In genomic region chr9:124282442-124283231, GRCh38 we compare ENCODE assay signal across 10 cellular contexts. TPM values are rescaled to one million over a fixed set of nuclear protein-coding genes. Genes with fewer than 3 reads are reported as not detected.
DNase-seq lines count a peak whose midpoint lies in the region; ATAC-seq, FAIRE-seq and TF ChIP-seq lines count a peak whose summit lies in the region.
"Had no signal": no experiment of that assay in that cellular context is flagged by ENCODE, and none has a peak within 500 bp of the region (broad histone marks: within the 10 kb centered on the region; RNA-seq: fewer than 3 reads in every experiment).

No MANE protein-coding gene starts in this region.

- peak overlapping the region; percentile 65 to 95 for H2BK12ac ChIP-seq in mesenchymal stem cell (ENCODE audit: low read length in 2 of 2)

- H3K27me3 ChIP-seq in Panc1 (ENCODE audit: control insufficient read depth, insufficient read depth, low read length) (no peaks in the 10 kb centered on the region), endothelial cell of umbilical vein (ENCODE audit: control insufficient read depth in 2 of 2, insufficient read depth in 2 of 2, low read length in 2 of 2) (no peaks in the 10 kb centered on the region), mesenchymal stem cell (ENCODE audit: control insufficient read depth in 1 of 2, insufficient read depth in 1 of 2, low read length in 2 of 2) (no peaks in the 10 kb centered on the region), thyroid gland (no peaks in the 10 kb centered on the region)

- POLR2A ChIA-PET in Panc1 (lab: Charles Lee) (no interaction called here), endothelial cell of umbilical vein (lab: Charles Lee) (no interaction called here)

- no peak overlapping the region for H3K23ac ChIP-seq in mesenchymal stem cell (ENCODE audit: low read length in 2 of 2)

- BruUV-seq in Panc1 (replicated peaks; lab: Mats Ljungman, UMichigan) = no TSS peak
- no TSS peak for BruUV-seq in endothelial cell of umbilical vein (replicated peaks; lab: Mats Ljungman, UMichigan)

- H2AK5ac ChIP-seq in mesenchymal stem cell (ENCODE audit: low read length, severe bottlenecking) = peak overlapping the region; percentile 96

- H3K9me1 ChIP-seq in endothelial cell of umbilical vein (replicated peaks; ENCODE audit: control insufficient read depth, extremely low read depth, insufficient read depth, low read length) = no peaks in the 10 kb centered on the region

- peak overlapping the region; percentile 21 for H2BK5ac ChIP-seq in mesenchymal stem cell (ENCODE audit: low read depth, low read length, poor library complexity, severe bottlenecking)

- H3K79me2 ChIP-seq in endothelial cell of umbilical vein (ENCODE audit: control insufficient read depth, insufficient read depth, low read length) = peaks cover 80% of the 10 kb centered on the region

- H4K8ac ChIP-seq in mesenchymal stem cell (ENCODE audit: low read length) = peak overlapping the region; percentile 66

- no peaks in the 10 kb centered on the region for H3K9me3 ChIP-seq in Panc1 (ENCODE audit: control insufficient read depth, insufficient read depth, low read depth, low read length)
- no peaks in the 10 kb centered on the region for H3K9me3 ChIP-seq in endothelial cell of umbilical vein (replicated peaks; ENCODE audit: control insufficient read depth, insufficient read depth, low read length)
- H3K9me3 ChIP-seq in mesenchymal stem cell (ENCODE audit: control insufficient read depth, low read length) = no peaks in the 10 kb centered on the region
- no peaks in the 10 kb centered on the region for H3K9me3 ChIP-seq in thyroid gland

- DNase-seq in Panc1 (ENCODE audit: low read depth, low spot score) (no peak), endothelial cell of umbilical vein (ENCODE audit: low read depth, low spot score) (no peak), mesenchymal stem cell (peak; percentile 50), thyroid gland (peak; percentile 33 to 34), activated gamma-delta T cell treated with Interleukin-2 at 50 U/mL for 16 hours (no peak), GOT3 (lab: John Stamatoyannopoulos, UW) (no peak), cortex of kidney (lab: John Stamatoyannopoulos, UW) (no peak)
- DNase-seq: NCI-H1105, T-helper 1 cell had no signal

- 73% methylated on average over 20 of the region's 20 CpGs for WGBS in mesenchymal stem cell
- WGBS in thyroid gland, 2 donors = 64 to 75% methylated on average over 19 of the region's 20 CpGs

- TF ChIP-seq CTCF in Panc1 (IDR thresholded peaks at IDR 0.05) (no peak), endothelial cell of umbilical vein (IDR thresholded peaks at IDR 0.05; ENCODE audit: extremely low read depth in 1 of 2, insufficient read depth in 1 of 2, low read depth in 1 of 2, low read length in 2 of 2) (no peak), thyroid gland (IDR thresholded peaks at IDR 0.05) (no peak)

- H3K4me3 ChIP-seq in Panc1 (ENCODE audit: low read depth in 2 of 2, low read length in 2 of 2) = no peak overlapping the region
- no peak overlapping the region for H3K4me3 ChIP-seq in endothelial cell of umbilical vein (replicated peaks in 1 of 3; ENCODE audit: insufficient read depth in 1 of 3, low read depth in 1 of 3, low read length in 3 of 3)
- H3K4me3 ChIP-seq in mesenchymal stem cell (ENCODE audit: insufficient read depth in 1 of 2, low read depth in 1 of 2, low read length in 2 of 2) = peak overlapping the region in 1 of 2 experiments; percentile 48
- no peak overlapping the region for H3K4me3 ChIP-seq in thyroid gland (replicated peaks in 1 of 3)

- in situ Hi-C loops in Panc1 (cut with HindIII; ENCODE audit: low pct_unique_long_range_greater_than_20kb, low sequenced_read_pairs) = no loop called here

- peaks cover 86% of the 10 kb centered on the region for H3K4me1 ChIP-seq in Panc1 (ENCODE audit: control insufficient read depth, insufficient read depth, low read length)
- H3K4me1 ChIP-seq in endothelial cell of umbilical vein (ENCODE audit: control insufficient read depth, extremely low read depth, insufficient read depth, low read length) = peaks cover 82% of the 10 kb centered on the region
- H3K4me1 ChIP-seq in mesenchymal stem cell (ENCODE audit: control insufficient read depth, insufficient read depth, low read depth, low read length) = peaks cover 68% of the 10 kb centered on the region
- H3K4me1 ChIP-seq in thyroid gland = peaks cover 20 to 65% of the 10 kb centered on the region in 2 donors

- ATAC-seq in Panc1 (peak; percentile 9; the same call in 1 of the 2 replicates), HG02852 (IDR thresholded peaks at IDR 0.05; ENCODE audit: unreplicated experiment) (no peak)

- dilution Hi-C loops in endothelial cell of umbilical vein (cut with MboI; ENCODE audit: extremely low pct_ligation_motif_present, low sequenced_read_pairs) = no loop called here

- H3K9ac ChIP-seq in endothelial cell of umbilical vein (replicated peaks; ENCODE audit: extremely low read depth, insufficient read depth, low read length) = peak overlapping the region; percentile 44
- H3K9ac ChIP-seq in mesenchymal stem cell (ENCODE audit: low read length) = peak overlapping the region; percentile 81

- peak overlapping the region; percentile 70 for H2BK15ac ChIP-seq in mesenchymal stem cell (ENCODE audit: low read depth, poor library complexity, severe bottlenecking)

- peak overlapping the region; percentile 94 to 95 for H3K18ac ChIP-seq in mesenchymal stem cell (ENCODE audit: low read depth in 1 of 2, low read length in 2 of 2)

- peak overlapping the region; percentile 86 to 95 for H3K4ac ChIP-seq in mesenchymal stem cell (ENCODE audit: low read depth in 1 of 2, low read length in 2 of 2)

- peak overlapping the region; percentile 94 for H4K91ac ChIP-seq in mesenchymal stem cell (ENCODE audit: low read length)

- H3K4me2 ChIP-seq in endothelial cell of umbilical vein (ENCODE audit: insufficient read depth, low read length) (peak overlapping the region; percentile 3), mesenchymal stem cell (ENCODE audit: low read length, poor library complexity, severe bottlenecking) (no peak overlapping the region)

- H3K79me1 ChIP-seq in mesenchymal stem cell (replicated peaks; ENCODE audit: low read length, poor library complexity, severe bottlenecking) = no peaks in the 10 kb centered on the region

- intact Hi-C loops in Panc1 (cut with micrococcal nuclease; ENCODE audit: unreplicated experiment) (no loop called here), endothelial cell of umbilical vein (cut with micrococcal nuclease) (no loop called here), thyroid gland (cut with DNase I) (no loop called here)

- peak overlapping the region in 1 of 2 experiments; percentile 63 for H3K14ac ChIP-seq in mesenchymal stem cell (ENCODE audit: low read length in 2 of 2)

- FAIRE-seq in endothelial cell of umbilical vein (lab: Jason Lieb, UNC) = peak; percentile 80

- H2AFZ ChIP-seq in endothelial cell of umbilical vein (ENCODE audit: low read depth, low read length) (no peak overlapping the region), mesenchymal stem cell (ENCODE audit: low read depth, low read length) (no peak overlapping the region)

- peak overlapping the region; percentile 69 for H2BK120ac ChIP-seq in mesenchymal stem cell (ENCODE audit: low read depth, low read length)

- no peaks in the 10 kb centered on the region for H3K36me3 ChIP-seq in Panc1 (ENCODE audit: control insufficient read depth, insufficient read depth, low read length)
- H3K36me3 ChIP-seq in endothelial cell of umbilical vein (ENCODE audit: control insufficient read depth in 2 of 2, extremely low read depth in 1 of 2, insufficient read depth in 2 of 2, low read length in 2 of 2) = no peaks in the 10 kb centered on the region
- peaks cover 27 to 34% of the 10 kb centered on the region in 2 experiments for H3K36me3 ChIP-seq in mesenchymal stem cell (ENCODE audit: control insufficient read depth in 1 of 2, insufficient read depth in 2 of 2, low read depth in 1 of 2, low read length in 2 of 2)
- no peaks in the 10 kb centered on the region for H3K36me3 ChIP-seq in thyroid gland

- TF ChIP-seq POLR2A in endothelial cell of umbilical vein (IDR thresholded peaks at IDR 0.05; ENCODE audit: low read depth, low read length) = no peak
- no peak for TF ChIP-seq POLR2A in thyroid gland (IDR thresholded peaks at IDR 0.05)

- peak overlapping the region; percentile 94 for H3K27ac ChIP-seq in Panc1 (ENCODE audit: low read length)
- peak overlapping the region; percentile 92 for H3K27ac ChIP-seq in endothelial cell of umbilical vein (ENCODE audit: insufficient read depth, low read depth, low read length)
- peak overlapping the region; percentile 95 for H3K27ac ChIP-seq in mesenchymal stem cell (ENCODE audit: low read length, poor library complexity, severe bottlenecking)
- peak overlapping the region; percentile 32 to 68 (median 62) for H3K27ac ChIP-seq in thyroid gland

- no peaks in the 10 kb centered on the region for H4K20me1 ChIP-seq in endothelial cell of umbilical vein (replicated peaks; ENCODE audit: control insufficient read depth, extremely low read depth, insufficient read depth, low read length)

- CTCF ChIA-PET in Panc1 (lab: Charles Lee) (no interaction called here), endothelial cell of umbilical vein (lab: Charles Lee) (interaction anchor here (1.0 to 3.0 kb wide), 2 partner anchors 149 to 156 kb away, joined by 3 to 17 read pairs; no protein-coding TSS in a partner anchor)

TF ChIP-seq in endothelial cell of umbilical vein, 7 proteins besides CTCF, POLR2A, EP300 and RAD21 (continues in another document):
- TF ChIP-seq MAX (IDR thresholded peaks at IDR 0.05; ENCODE audit: insufficient read depth, insufficient read length) (no peak), MYC (IDR thresholded peaks at IDR 0.05; ENCODE audit: low read depth, low read length) (no peak), GATA2 (IDR thresholded peaks at IDR 0.05; ENCODE audit: insufficient read depth, insufficient read length, low read depth, low read length) (peak; percentile 80), JUN (IDR thresholded peaks at IDR 0.05; ENCODE audit: borderline replicate concordance, insufficient read depth, insufficient read length, low read depth) (no peak)

RNA-seq across cellular contexts. Expression of gene NEK6, which starts 24.9 kb away (rescaled TPM):
- total RNA-seq in Panc1 (2021; ENCODE audit: unreplicated experiment) (56.3 TPM), endothelial cell of umbilical vein (65.9 and 67.1 TPM in 2 replicates), thyroid gland (10 to 100 TPM; 10.7 to 12.8 (median 11.0) TPM)
- 74.0 TPM for polyA plus RNA-seq in Panc1 (2012; ENCODE audit: insufficient read length)
- 64.3 and 96.1 TPM in 2 replicates for polyA plus RNA-seq in endothelial cell of umbilical vein
- polyA plus RNA-seq in endothelial cell of umbilical vein (2011; cell fraction: cytosol; rRNA removed) = 77.1 and 88.2 TPM in 2 replicates
- 79.5 and 84.6 TPM in 2 replicates for polyA plus RNA-seq in endothelial cell of umbilical vein (2011; cell fraction: nucleus; rRNA removed)
- 62.6 and 78.9 TPM in 2 replicates for polyA plus RNA-seq in endothelial cell of umbilical vein (2012)
- 111 and 153 TPM in 2 replicates for polyA minus RNA-seq in endothelial cell of umbilical vein
- 5.1 TPM for polyA minus RNA-seq in endothelial cell of umbilical vein (2011; cell fraction: cytosol; rRNA and poly(A)+ RNA removed)
- polyA minus RNA-seq in endothelial cell of umbilical vein (2011; cell fraction: nucleus; rRNA and poly(A)+ RNA removed) = 48.7 and 63.7 TPM in 2 replicates
- 99.8 TPM for polyA plus RNA-seq in mesenchymal stem cell (2013, experiment 1 of 2)
- 97.5 TPM for polyA plus RNA-seq in mesenchymal stem cell (2013, experiment 2 of 2)

Comparison
In these comparisons a context has a peak if more than half of its experiments do, and no peak if none do; other contexts are left out.
1. DNase-seq: peak in mesenchymal stem cell (single experiment) and thyroid gland (2 of 2); none in Panc1 (single experiment), endothelial cell of umbilical vein (single experiment), activated gamma-delta T cell treated with Interleukin-2 at 50 U/mL for 16 hours (single experiment), GOT3 (single experiment) and cortex of kidney (single experiment).
2. Peak in every context shown above with its lines, with median percentiles within 50 percentile points of each other: H3K27ac ChIP-seq.